Comparison of ENCODE assay signal across 20 cellular contexts in the genomic region with DNA sequence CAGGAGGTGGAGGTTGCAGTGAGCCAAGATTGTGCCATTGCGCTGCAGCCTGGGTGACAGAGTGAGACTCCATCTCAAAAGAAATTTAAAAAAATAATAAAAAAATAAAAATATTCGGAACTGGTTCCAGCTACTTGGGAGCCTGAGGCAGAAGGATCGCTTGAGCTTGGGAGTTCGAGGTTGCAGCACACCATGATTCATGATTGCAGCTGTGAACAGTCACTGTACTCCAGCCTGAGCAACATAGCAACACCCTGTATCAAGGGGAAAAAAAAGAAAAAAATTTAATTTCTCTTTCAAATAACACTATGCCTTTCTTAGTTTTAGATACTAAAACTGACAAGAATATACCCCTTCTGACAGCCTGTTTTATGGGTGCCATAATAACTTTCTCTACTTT.
"Had no signal": no experiment of that assay in that cellular context is flagged by ENCODE, and none has a peak within 500 bp of the region (broad histone marks: within the 10 kb centered on the region; RNA-seq: fewer than 3 reads in every experiment).

No MANE protein-coding gene starts in this region.

- H3K4me3 Mint-ChIP-seq: activated naive CD8-positive, alpha-beta T cell treated with anti-CD3 and anti-CD28 coated beads, Interleukin-2, amount 10 ng/mL, durations not matched to agents 7 days and 5 days; natural killer cell treated with Interleukin-12 subunit alpha and Interleukin-12 subunit beta and Interleukin-15 and Interleukin-18, amount 100 ng/mL, for 72 hours; T-helper 2 cell treated with Interferon-gamma antibody and Interleukin-4, amounts not matched to agents 5 μg/mL and 100 μg/mL, for 36 hours had no signal

- ATAC-seq: activated CD4-positive, CD25-positive, alpha-beta regulatory T cell treated with anti-CD3 and anti-CD28 coated beads, Interleukin-2, amount 50 U/mL, for 24 hours; gastroesophageal sphincter; mucosa of descending colon; natural killer cell treated with Interleukin-12 subunit alpha and Interleukin-12 subunit beta and Interleukin-15 and Interleukin-18, amount 100 ng/mL, for 72 hours had no signal

- DNase-seq: activated CD4-positive, alpha-beta T cell treated with anti-CD3 and anti-CD28 coated beads, Interleukin-2, amount 50 U/mL, for 1 hour; activated naive CD4-positive, alpha-beta T cell; activated naive CD8-positive, alpha-beta T cell treated with anti-CD3 and anti-CD28 coated beads, Interleukin-2, amount 10 ng/mL, durations not matched to agents 7 days and 5 days; activated T-cell treated with anti-CD3 and anti-CD28 coated beads for 4 hours; anterior cingulate cortex; brain microvascular endothelial cell; effector CD8-positive, alpha-beta T cell; mucosa of descending colon; nucleus accumbens; small intestine; stimulated activated CD4-positive, alpha-beta T cell treated with anti-CD3 and anti-CD28 coated beads, Interleukin-4, amount 100 ng/mL, for 24 hours; stimulated activated naive CD4-positive, alpha-beta T cell; transverse colon had no signal

- H3K27me3 Mint-ChIP-seq: activated naive CD8-positive, alpha-beta T cell treated with anti-CD3 and anti-CD28 coated beads, Interleukin-2, amount 10 ng/mL, durations not matched to agents 7 days and 5 days; natural killer cell treated with Interleukin-12 subunit alpha and Interleukin-12 subunit beta and Interleukin-15 and Interleukin-18, amount 100 ng/mL, for 72 hours; progenitor cell of endocrine pancreas had no signal

- H3K9me3 Mint-ChIP-seq: natural killer cell treated with Interleukin-12 subunit alpha and Interleukin-12 subunit beta and Interleukin-15 and Interleukin-18, amount 100 ng/mL, for 72 hours had no signal

- H3K4me3 ChIP-seq: gastroesophageal sphincter, mucosa of descending colon, right atrium auricular region, transverse colon, vagina had no signal

- H3K27ac Mint-ChIP-seq: activated naive CD8-positive, alpha-beta T cell treated with anti-CD3 and anti-CD28 coated beads, Interleukin-2, amount 10 ng/mL, durations not matched to agents 7 days and 5 days; natural killer cell treated with Interleukin-12 subunit alpha and Interleukin-12 subunit beta and Interleukin-15 and Interleukin-18, amount 100 ng/mL, for 72 hours; progenitor cell of endocrine pancreas; T-helper 2 cell treated with Interferon-gamma antibody and Interleukin-4, amounts not matched to agents 5 μg/mL and 100 μg/mL, for 36 hours had no signal
